11 cellular contexts compared by ENCODE assay signal in the genomic region with DNA sequence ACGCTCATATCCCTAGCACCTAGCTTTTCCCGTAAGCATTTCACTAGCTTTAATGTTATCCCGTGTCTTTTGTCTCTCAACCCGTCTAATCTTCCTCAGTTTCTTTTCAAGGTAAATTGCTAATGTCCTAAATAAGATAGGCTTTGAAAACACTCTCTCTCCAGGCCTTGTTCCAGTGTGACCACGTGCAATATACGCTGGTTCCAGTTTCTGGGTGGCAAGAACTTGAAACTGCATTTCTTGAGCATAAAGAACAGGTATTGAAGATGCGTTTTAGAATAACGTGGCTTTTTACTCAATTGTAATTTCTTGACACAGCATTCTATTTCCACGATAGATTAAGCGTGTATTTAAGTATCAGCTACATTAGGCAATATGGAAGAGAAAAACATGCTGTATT. TPM values are rescaled to one million over a fixed set of nuclear protein-coding genes. Genes with fewer than 3 reads are reported as not detected.
DNase-seq lines count a peak whose midpoint lies in the region; TF ChIP-seq lines count a peak whose summit lies in the region.
"Had no signal": no experiment of that assay in that cellular context is flagged by ENCODE, and none has a peak within 500 bp of the region (broad histone marks: within the 10 kb centered on the region; RNA-seq: fewer than 3 reads in every experiment).

No MANE protein-coding gene starts in this region.

- H3K9me3 ChIP-seq in MG63 = no peaks in the 10 kb centered on the region
- H3K9me3 ChIP-seq: right lobe of liver had no signal

- H3K36me3 ChIP-seq in MG63 = peaks cover 45% of the 10 kb centered on the region
- H3K36me3 ChIP-seq in brain microvascular endothelial cell (replicated peaks) = peaks cover 2% of the 10 kb centered on the region
- H3K36me3 ChIP-seq: right lobe of liver had no signal

- H3K4me3 ChIP-seq in GM12865 (ENCODE audit: low read depth, low read length) (peak overlapping the region; percentile 74), MG63 (peak overlapping the region; percentile 71), brain microvascular endothelial cell (ENCODE audit: low read depth, low read length) (peak overlapping the region; percentile 98)

- no peaks in the 10 kb centered on the region for H3K9me3 Mint-ChIP-seq in neural crest cell

- H3K27me3 ChIP-seq in MG63 (no peaks in the 10 kb centered on the region), brain microvascular endothelial cell (replicated peaks) (no peaks in the 10 kb centered on the region)
- H3K27me3 ChIP-seq: right lobe of liver had no signal

- H3K36me3 Mint-ChIP-seq in neural crest cell (ENCODE audit: low read depth) = peaks cover 4% of the 10 kb centered on the region

- no peaks in the 10 kb centered on the region for H3K27me3 Mint-ChIP-seq in neural crest cell (ENCODE audit: low read depth)

- in situ Hi-C loops in brain microvascular endothelial cell (cut with HindIII; ENCODE audit: low pct_ligation_motif_present, low sequenced_read_pairs) = no loop called here

- no peak for DNase-seq in GM12865 (ENCODE audit: low read depth)
- no peak for DNase-seq in MG63
- DNase-seq in brain microvascular endothelial cell = no peak
- no peak for DNase-seq in neural crest cell (ENCODE audit: low read depth, low spot score)
- no peak for DNase-seq in EL
- DNase-seq in cerebellum (ENCODE audit: low spot score) = no peak
- no peak for DNase-seq in NCI-H345 (lab: John Stamatoyannopoulos, UW)
- DNase-seq: cerebellar nuclear complex; NCI-H2171; stimulated activated naive CD4-positive, alpha-beta T cell treated with Interleukin-2 at 50 U/mL for 16 hours had no signal

- peak overlapping the region; percentile 70 for H3K27ac Mint-ChIP-seq in neural crest cell (ENCODE audit: unreplicated experiment)

- H3K4me3 Mint-ChIP-seq in neural crest cell = peak overlapping the region; percentile 94

- H3K27ac ChIP-seq in brain microvascular endothelial cell = no peak overlapping the region
- H3K27ac ChIP-seq: right lobe of liver had no signal

- TF ChIP-seq CTCF in GM12865 (IDR thresholded peaks at IDR 0.05; ENCODE audit: insufficient read depth, low read depth, low read length, missing control alignments) = no peak
- no peak for TF ChIP-seq CTCF in brain microvascular endothelial cell (IDR thresholded peaks at IDR 0.05; ENCODE audit: low read depth, low read length, missing control alignments)
- TF ChIP-seq CTCF in neural crest cell (conservative IDR thresholded peaks at IDR 0.05) = no peak

- H3K4me1 Mint-ChIP-seq in neural crest cell = peaks cover 32% of the 10 kb centered on the region

RNA-seq across cellular contexts. Expression of gene CDC45, which starts 1.1 kb away (rescaled TPM):
- total RNA-seq in MG63 (2014; rRNA removed; shearing (Covaris generic); ENCODE audit: low replicate concordance) = 81.8 and 89.1 TPM in 2 replicates
- total RNA-seq in neural crest cell (47.1 and 49.8 TPM in 2 replicates), cerebellum (7.4 TPM)

RNA-seq across cellular contexts. Expression of gene UFD1, which starts 1.8 kb away (rescaled TPM):
- 128 and 161 TPM in 2 replicates for total RNA-seq in MG63 (2014; rRNA removed; shearing (Covaris generic); ENCODE audit: low replicate concordance)
- 69.4 and 71.5 TPM in 2 replicates for total RNA-seq in neural crest cell
- 16.3 TPM for total RNA-seq in cerebellum

RNA-seq across cellular contexts. Expression of gene C22orf39, which starts 33.3 kb away (rescaled TPM):
- total RNA-seq in MG63 (2014; rRNA removed; shearing (Covaris generic); ENCODE audit: low replicate concordance) = 33.0 and 38.7 TPM in 2 replicates
- total RNA-seq in neural crest cell (38.0 and 38.4 TPM in 2 replicates), cerebellum (42.0 TPM)

RNA-seq across cellular contexts. Expression of gene CLDN5, which starts 43.4 kb away (rescaled TPM):
- not detected in 2 replicates for total RNA-seq in MG63 (2014; rRNA removed; shearing (Covaris generic); ENCODE audit: low replicate concordance)
- total RNA-seq in neural crest cell (1.0 and 1.3 TPM in 2 replicates), cerebellum (52.7 TPM)

RNA-seq across cellular contexts. Expression of gene MRPL40, which starts 48.4 kb away (rescaled TPM):
- total RNA-seq in MG63 (2014; rRNA removed; shearing (Covaris generic); ENCODE audit: low replicate concordance) = 56.2 and 80.2 TPM in 2 replicates
- 30.4 and 32.6 TPM in 2 replicates for total RNA-seq in neural crest cell
- total RNA-seq in cerebellum = 6.6 TPM
